In the genomic region with DNA sequence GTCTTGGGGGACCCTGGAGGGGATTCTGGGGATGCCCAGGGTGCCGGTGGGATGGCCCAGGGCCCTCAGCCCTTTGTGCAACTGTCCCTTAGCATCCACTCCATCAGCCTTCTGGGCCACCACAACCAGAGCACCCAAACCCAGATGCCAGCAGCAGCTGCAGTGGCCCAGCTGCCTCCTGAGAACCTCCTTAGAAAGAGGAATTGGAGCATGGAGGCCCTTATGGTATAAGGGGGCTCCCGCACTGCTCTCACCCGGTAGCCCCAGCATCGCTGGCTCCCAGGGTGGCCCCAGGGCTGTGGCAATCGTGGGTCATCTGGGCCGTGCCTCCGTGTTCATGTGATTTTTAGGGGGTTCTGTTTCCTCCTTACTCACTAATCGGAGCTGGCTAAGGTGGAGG, we compare ENCODE assay signal across 4 cellular contexts.
"Had no signal": no experiment of that assay in that cellular context is flagged by ENCODE, and none has a peak within 500 bp of the region (broad histone marks: within the 10 kb centered on the region; RNA-seq: fewer than 3 reads in every experiment).

No MANE protein-coding gene starts in this region.

- H3K36me3 Mint-ChIP-seq: IgD-negative memory B cell had no signal

- H3K4me3 Mint-ChIP-seq: IgD-negative memory B cell had no signal

- DNase-seq: IMR-90 had no signal

- H3K27ac ChIP-seq: HL-60 had no signal

- H3K27ac Mint-ChIP-seq: IgD-negative memory B cell had no signal

- H3K4me3 ChIP-seq: K562 had no signal
